Comparison of ENCODE assay signal across 17 cellular contexts in the genomic region with DNA sequence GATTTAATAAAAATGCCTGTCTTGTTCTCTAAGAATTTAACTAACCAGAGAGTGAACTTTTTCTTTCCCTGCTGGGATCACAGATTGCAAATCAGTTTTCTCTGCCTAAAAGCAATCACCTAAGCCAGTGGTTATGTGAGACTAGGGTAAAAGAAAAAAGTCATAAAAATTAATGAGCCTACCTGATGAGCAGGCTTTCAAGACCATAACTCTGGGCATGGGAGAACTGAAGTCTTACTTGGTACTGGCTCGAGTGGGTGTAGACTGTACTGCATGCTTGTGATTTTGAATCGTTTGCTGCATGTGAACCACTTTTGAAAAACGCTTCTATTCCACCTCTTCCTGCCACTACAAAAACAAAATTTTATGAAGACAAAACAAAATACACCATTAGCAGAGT.
DNase-seq lines count a peak whose midpoint lies in the region; FAIRE-seq and TF ChIP-seq lines count a peak whose summit lies in the region.
"Had no signal": no experiment of that assay in that cellular context is flagged by ENCODE, and none has a peak within 500 bp of the region (broad histone marks: within the 10 kb centered on the region; RNA-seq: fewer than 3 reads in every experiment).

No MANE protein-coding gene starts in this region.

- H3K27ac ChIP-seq in smooth muscle cell (ENCODE audit: low read depth) (no peak overlapping the region), kidney (ENCODE audit: low read depth in 2 of 2, low read length in 2 of 2) (no peak overlapping the region), breast epithelium (no peak overlapping the region)
- H3K27ac ChIP-seq: GM23248 had no signal

- peak overlapping the region; percentile 31 for H2AFZ ChIP-seq in smooth muscle cell (ENCODE audit: low read depth)
- H2AFZ ChIP-seq: GM23248 had no signal

- peak; percentile 30 for DNase-seq in NCI-H748 (lab: John Stamatoyannopoulos, UW; ENCODE audit: unreplicated experiment)
- peak; percentile 6 for DNase-seq in epithelial cell of proximal tubule (ENCODE audit: low read depth)
- DNase-seq in smooth muscle cell (lab: John Stamatoyannopoulos, UW; ENCODE audit: unreplicated experiment) = no peak
- DNase-seq in kidney = no peak
- no peak for DNase-seq in breast epithelium (ENCODE audit: low spot score in 2 of 2)
- no peak for DNase-seq in NCI-H1092 treated with DMSO at 0.1 percent for 48 hours (lab: John Stamatoyannopoulos, UW)
- DNase-seq: CD8-positive, alpha-beta T cell; COR-L47; DMS153; DMS79 treated with DMSO at 0.1 percent for 48 hours; EL; GDM1; GM23248; H9 had no signal

- H3K27me3 Mint-ChIP-seq in nephron (ENCODE audit: low read depth) = no peaks in the 10 kb centered on the region

- H3K27me3 ChIP-seq in smooth muscle cell (ENCODE audit: low read depth) = no peaks in the 10 kb centered on the region
- H3K27me3 ChIP-seq in breast epithelium = no peaks in the 10 kb centered on the region

- H3K4me2 ChIP-seq in smooth muscle cell = no peak overlapping the region

- H3K79me2 ChIP-seq in smooth muscle cell (ENCODE audit: low read depth) = no peaks in the 10 kb centered on the region

- no peak for FAIRE-seq in kidney (lab: Jason Lieb, UNC)
- FAIRE-seq: D721Med had no signal

- no peaks in the 10 kb centered on the region for H4K20me1 ChIP-seq in smooth muscle cell (ENCODE audit: low read depth)

- no peak overlapping the region for H3K9ac ChIP-seq in smooth muscle cell (ENCODE audit: low read depth)
- no peak overlapping the region for H3K9ac ChIP-seq in kidney (ENCODE audit: low read length in 2 of 2)
- H3K9ac ChIP-seq: GM23248 had no signal

- no peaks in the 10 kb centered on the region for H3K4me1 ChIP-seq in smooth muscle cell (ENCODE audit: low read depth)
- H3K4me1 ChIP-seq in kidney (ENCODE audit: control insufficient read depth in 1 of 2, insufficient read depth in 1 of 2, low read depth in 1 of 2, low read length in 2 of 2) = no peaks in the 10 kb centered on the region
- no peaks in the 10 kb centered on the region for H3K4me1 ChIP-seq in breast epithelium

- H3K36me3 Mint-ChIP-seq in nephron (ENCODE audit: low read depth) = no peaks in the 10 kb centered on the region
- H3K36me3 Mint-ChIP-seq: CD14-positive monocyte; CD8-positive, alpha-beta T cell had no signal

- WGBS in smooth muscle cell (ENCODE audit: low lambda C conversion rate) = 76% methylated on average over 3 of the region's 3 CpGs

- H3F3A ChIP-seq in smooth muscle cell (ENCODE audit: low read depth) = no peaks in the 10 kb centered on the region

- no peak overlapping the region for H3K4me3 Mint-ChIP-seq in nephron
- H3K4me3 Mint-ChIP-seq: CD14-positive monocyte; CD8-positive, alpha-beta T cell; H9 had no signal

- H3K4me3 ChIP-seq in epithelial cell of proximal tubule (ENCODE audit: low read depth, low read length) = no peak overlapping the region
- no peak overlapping the region for H3K4me3 ChIP-seq in smooth muscle cell
- no peak overlapping the region for H3K4me3 ChIP-seq in kidney (ENCODE audit: low read length in 2 of 2)
- no peak overlapping the region for H3K4me3 ChIP-seq in breast epithelium
- H3K4me3 ChIP-seq: GM23248 had no signal

- TF ChIP-seq POLR2A in breast epithelium (IDR thresholded peaks at IDR 0.05) = no peak

- no peaks in the 10 kb centered on the region for H3K9me3 ChIP-seq in smooth muscle cell (replicated peaks; ENCODE audit: low read depth)
- no peaks in the 10 kb centered on the region for H3K9me3 ChIP-seq in kidney (ENCODE audit: control insufficient read depth in 1 of 2, low read length in 2 of 2)
- peaks cover 0 to 3% of the 10 kb centered on the region in 2 donors for H3K9me3 ChIP-seq in breast epithelium

- intact Hi-C loops in kidney (cut with DNase I) (no loop called here), breast epithelium (cut with DNase I; ENCODE audit: low total_unique reads) (no loop called here)

- no peaks in the 10 kb centered on the region for H3K4me1 Mint-ChIP-seq in nephron
- H3K4me1 Mint-ChIP-seq: CD14-positive monocyte had no signal

- TF ChIP-seq CTCF in epithelial cell of proximal tubule (conservative IDR thresholded peaks at IDR 0.05; ENCODE audit: low read depth, low read length) (no peak), nephron (IDR thresholded peaks at IDR 0.05; ENCODE audit: unreplicated experiment in 3 of 3) (no peak), smooth muscle cell (IDR thresholded peaks at IDR 0.05; ENCODE audit: borderline replicate concordance, insufficient read depth, poor library complexity, severe bottlenecking) (no peak), kidney (IDR thresholded peaks at IDR 0.05; ENCODE audit: borderline replicate concordance, extremely low read depth, insufficient read depth) (no peak), breast epithelium (IDR thresholded peaks at IDR 0.05) (no peak)

- peaks cover 4% of the 10 kb centered on the region for H3K9me3 Mint-ChIP-seq in nephron

- H3K36me3 ChIP-seq in smooth muscle cell (ENCODE audit: low read depth) (no peaks in the 10 kb centered on the region), kidney (ENCODE audit: control insufficient read depth in 1 of 2, insufficient read depth in 2 of 2, low read length in 2 of 2) (no peaks in the 10 kb centered on the region), breast epithelium (no peaks in the 10 kb centered on the region)

- peak overlapping the region; percentile 29 to 81 (median 41) for H3K27ac Mint-ChIP-seq in nephron
- H3K27ac Mint-ChIP-seq: CD14-positive monocyte; CD8-positive, alpha-beta T cell had no signal

Comparison
In these comparisons a context has a peak if more than half of its experiments do, and no peak if none do; other contexts are left out.
1. DNase-seq: peak in NCI-H748 (single experiment) and epithelial cell of proximal tubule (single experiment); none in smooth muscle cell (single experiment), kidney (single experiment), breast epithelium (0 of 2) and NCI-H1092 treated with DMSO at 0.1 percent for 48 hours (single experiment).